8 cellular contexts compared by ENCODE assay signal in the genomic region with DNA sequence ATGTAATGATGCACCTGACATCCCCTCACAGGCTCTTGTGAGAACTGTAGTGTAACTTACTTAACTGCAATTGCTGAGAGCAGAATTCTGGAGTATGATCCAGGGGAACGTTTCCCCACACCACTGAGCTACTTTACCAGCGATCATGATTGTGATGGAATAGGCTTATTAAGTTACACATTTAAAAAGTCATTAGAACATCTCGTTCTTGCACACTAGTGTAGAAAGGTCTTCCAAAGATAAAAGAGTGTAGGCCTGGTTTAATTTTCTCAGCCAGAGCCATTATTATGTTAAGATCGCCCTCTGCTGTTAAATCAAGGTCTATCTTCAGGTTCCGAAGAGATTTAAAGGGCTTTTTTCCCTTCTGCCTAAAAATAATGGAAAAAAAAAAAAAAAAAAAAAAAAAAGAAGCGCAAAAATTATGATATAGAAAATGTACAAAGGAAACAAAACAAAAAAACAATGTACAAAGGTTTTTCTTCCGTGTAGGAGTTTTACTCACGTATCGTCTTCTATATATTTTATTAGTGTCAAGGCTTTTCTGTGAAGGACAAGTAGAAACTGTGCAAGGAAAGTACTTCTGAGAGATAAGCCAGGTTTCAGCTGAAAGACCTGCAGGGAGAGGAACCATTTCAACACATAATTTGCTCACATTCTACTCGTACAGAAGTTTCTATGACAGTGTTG. TPM values are rescaled to one million over a fixed set of nuclear protein-coding genes. Genes with fewer than 3 reads are reported as not detected.
DNase-seq lines count a peak whose midpoint lies in the region; ATAC-seq and TF ChIP-seq lines count a peak whose summit lies in the region.
"Had no signal": no experiment of that assay in that cellular context is flagged by ENCODE, and none has a peak within 500 bp of the region (broad histone marks: within the 10 kb centered on the region; RNA-seq: fewer than 3 reads in every experiment).

No MANE protein-coding gene starts in this region.

- peaks cover 2 to 38% (median 5%) of the 10 kb centered on the region in 4 donors for H3K36me3 ChIP-seq in liver (ENCODE audit: control insufficient read depth in 4 of 4, insufficient read depth in 3 of 4, low read depth in 1 of 4, low read length in 3 of 4)

- H3K4me1 Mint-ChIP-seq in MCF 10A (ENCODE audit: insufficient read depth, unreplicated experiment) (no peaks in the 10 kb centered on the region), immature natural killer cell (no peaks in the 10 kb centered on the region)

- no peak overlapping the region for H3K4me3 Mint-ChIP-seq in MCF 10A (ENCODE audit: unreplicated experiment)
- H3K4me3 Mint-ChIP-seq in immature natural killer cell = no peak overlapping the region
- H3K4me3 Mint-ChIP-seq: T-helper 1 cell treated with Interleukin-12 subunit alpha and Interleukin-12 subunit beta and Interleukin-4 antibody, amounts not matched to agents 30 μg/mL and 1 μg/mL, for 36 hours had no signal

- peaks cover 0 to 3% (median under 1%) of the 10 kb centered on the region in 4 donors for H3K4me1 ChIP-seq in liver (ENCODE audit: control insufficient read depth in 4 of 4, insufficient read depth in 4 of 4, low read length in 3 of 4)

- no peaks in the 10 kb centered on the region for H3K27me3 Mint-ChIP-seq in MCF 10A (ENCODE audit: insufficient read depth, unreplicated experiment)
- peaks cover 0 to under 1% (median 0%) of the 10 kb centered on the region in 3 donors for H3K27me3 Mint-ChIP-seq in immature natural killer cell (ENCODE audit: low read depth in 3 of 3)

- H3K4me3 ChIP-seq in liver (ENCODE audit: low read depth in 1 of 3, low read length in 3 of 3) = no peak overlapping the region

- intact Hi-C loops in MCF 10A (cut with micrococcal nuclease) = loop anchor here (1.0 to 5.0 kb wide), 3 partner anchors 19 to 516 kb away; partner anchors contain the start of gene MOB3B

- POLR2A ChIA-PET in MCF 10A (lab: Yijun Ruan, JAX) = interaction anchor here (1.0 to 2.8 kb wide), 3 partner anchors 18 to 223 kb away, joined by 3 to 18 read pairs (median 6); partner anchors contain the start of gene MOB3B

- BruUV-seq in MCF 10A (replicated peaks; lab: Mats Ljungman, UMichigan) = no TSS peak

- no peaks in the 10 kb centered on the region for H3K9me3 Mint-ChIP-seq in MCF 10A (ENCODE audit: unreplicated experiment)
- no peaks in the 10 kb centered on the region for H3K9me3 Mint-ChIP-seq in immature natural killer cell
- H3K9me3 Mint-ChIP-seq: T-helper 1 cell treated with Interleukin-12 subunit alpha and Interleukin-12 subunit beta and Interleukin-4 antibody, amounts not matched to agents 30 μg/mL and 1 μg/mL, for 36 hours had no signal

- no peaks in the 10 kb centered on the region for H3K9me3 ChIP-seq in liver (ENCODE audit: control insufficient read depth in 4 of 4, low read length in 3 of 4)

- ATAC-seq in HG03159 (IDR thresholded peaks at IDR 0.05; ENCODE audit: unreplicated experiment) (no peak), HG03439 (IDR thresholded peaks at IDR 0.05; ENCODE audit: unreplicated experiment) (no peak)

- H3K27me3 ChIP-seq in liver (ENCODE audit: control insufficient read depth in 4 of 4, insufficient read depth in 4 of 4, low read length in 3 of 4) = no peaks in the 10 kb centered on the region

- CTCF ChIA-PET in MCF 10A (lab: Yijun Ruan, JAX) = interaction anchor here (0.5 to 6.0 kb wide), 37 partner anchors 8 to 620 kb away, joined by 3 to 91 read pairs (median 4); partner anchors contain the start of gene MOB3B

- no peak overlapping the region for H3K9ac ChIP-seq in liver (ENCODE audit: low read depth in 1 of 2, low read length in 2 of 2)

- DNase-seq in M059J (ENCODE audit: low read depth) = peak; percentile 44
- peak; percentile 59 for DNase-seq in MCF 10A (ENCODE audit: unreplicated experiment)
- DNase-seq in immature natural killer cell = no peak

- peak; percentile 19 for TF ChIP-seq CTCF in GM12874 (IDR thresholded peaks at IDR 0.05; ENCODE audit: insufficient read depth, low read depth, low read length)
- TF ChIP-seq CTCF in MCF 10A (IDR thresholded peaks at IDR 0.05; ENCODE audit: unreplicated experiment) = peak; percentile 48
- TF ChIP-seq CTCF in liver (IDR thresholded peaks at IDR 0.05; ENCODE audit: low read depth, low read length, missing input control) = peak; percentile 62

- TF ChIP-seq RAD21 in liver (IDR thresholded peaks at IDR 0.05) = peak; percentile 87 to 88

- H3K27ac ChIP-seq in liver (ENCODE audit: low read depth in 1 of 2, low read length in 2 of 2) = no peak overlapping the region

- H3K36me3 Mint-ChIP-seq in MCF 10A (ENCODE audit: insufficient read depth, unreplicated experiment) (peaks cover 21% of the 10 kb centered on the region), immature natural killer cell (peaks cover 14 to 34% (median 20%) of the 10 kb centered on the region in 3 donors)

- H3K27ac Mint-ChIP-seq in MCF 10A (ENCODE audit: low read depth, unreplicated experiment) (peak overlapping the region; percentile 54), immature natural killer cell (no peak overlapping the region)
- H3K27ac Mint-ChIP-seq: T-helper 1 cell treated with Interleukin-12 subunit alpha and Interleukin-12 subunit beta and Interleukin-4 antibody, amounts not matched to agents 30 μg/mL and 1 μg/mL, for 36 hours had no signal

- WGBS in liver = 43% methylated on average over 10 of the region's 10 CpGs

TF ChIP-seq in liver, 16 proteins besides CTCF, POLR2A, EP300 and RAD21:
- TF ChIP-seq, protein P1, sequence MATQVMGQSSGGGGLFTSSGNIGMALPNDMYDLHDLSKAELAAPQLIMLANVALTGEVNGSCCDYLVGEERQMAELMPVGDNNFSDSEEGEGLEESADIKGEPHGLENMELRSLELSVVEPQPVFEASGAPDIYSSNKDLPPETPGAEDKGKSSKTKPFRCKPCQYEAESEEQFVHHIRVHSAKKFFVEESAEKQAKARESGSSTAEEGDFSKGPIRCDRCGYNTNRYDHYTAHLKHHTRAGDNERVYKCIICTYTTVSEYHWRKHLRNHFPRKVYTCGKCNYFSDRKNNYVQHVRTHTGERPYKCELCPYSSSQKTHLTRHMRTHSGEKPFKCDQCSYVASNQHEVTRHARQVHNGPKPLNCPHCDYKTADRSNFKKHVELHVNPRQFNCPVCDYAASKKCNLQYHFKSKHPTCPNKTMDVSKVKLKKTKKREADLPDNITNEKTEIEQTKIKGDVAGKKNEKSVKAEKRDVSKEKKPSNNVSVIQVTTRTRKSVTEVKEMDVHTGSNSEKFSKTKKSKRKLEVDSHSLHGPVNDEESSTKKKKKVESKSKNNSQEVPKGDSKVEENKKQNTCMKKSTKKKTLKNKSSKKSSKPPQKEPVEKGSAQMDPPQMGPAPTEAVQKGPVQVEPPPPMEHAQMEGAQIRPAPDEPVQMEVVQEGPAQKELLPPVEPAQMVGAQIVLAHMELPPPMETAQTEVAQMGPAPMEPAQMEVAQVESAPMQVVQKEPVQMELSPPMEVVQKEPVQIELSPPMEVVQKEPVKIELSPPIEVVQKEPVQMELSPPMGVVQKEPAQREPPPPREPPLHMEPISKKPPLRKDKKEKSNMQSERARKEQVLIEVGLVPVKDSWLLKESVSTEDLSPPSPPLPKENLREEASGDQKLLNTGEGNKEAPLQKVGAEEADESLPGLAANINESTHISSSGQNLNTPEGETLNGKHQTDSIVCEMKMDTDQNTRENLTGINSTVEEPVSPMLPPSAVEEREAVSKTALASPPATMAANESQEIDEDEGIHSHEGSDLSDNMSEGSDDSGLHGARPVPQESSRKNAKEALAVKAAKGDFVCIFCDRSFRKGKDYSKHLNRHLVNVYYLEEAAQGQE (IDR thresholded peaks at IDR 0.05) = no peak
- TF ChIP-seq YY1 (IDR thresholded peaks at IDR 0.05) = peak; percentile 24
TF ChIP-seq in liver: peak in this region for 1.

RNA-seq across cellular contexts. Expression of gene MOB3B, which starts 18.6 kb away (rescaled TPM):
- total RNA-seq in M059J (2014; rRNA removed; shearing (Covaris generic)) = 0.15 and 0.25 TPM in 2 replicates
- total RNA-seq in MCF 10A (2022) (2.2 and 3.7 TPM in 2 replicates), liver (1 to 10 TPM in 1 of 2 donors, under 1 TPM in 1; 0.79 to 1.1 TPM)
- polyA plus RNA-seq in liver (under 1 TPM; 0.36 to 0.72 TPM), immature natural killer cell (under 1 TPM in 2 of 3 donors, not detected in 1; 0.03 to 0.27 TPM)

RNA-seq across cellular contexts. Expression of gene IFNK, which starts 24.1 kb away (rescaled TPM):
- total RNA-seq in M059J (2014; rRNA removed; shearing (Covaris generic)) = not detected in 2 replicates
- total RNA-seq in MCF 10A (2022) = not detected in 2 replicates
- total RNA-seq in liver = not detected
- polyA plus RNA-seq in liver = not detected
- polyA plus RNA-seq in immature natural killer cell = not detected

RNA-seq across cellular contexts. Expression of gene C9orf72, which starts 25.1 kb away (rescaled TPM):
- 2.9 and 5.8 TPM in 2 replicates for total RNA-seq in M059J (2014; rRNA removed; shearing (Covaris generic))
- 10.0 and 13.4 TPM in 2 replicates for total RNA-seq in MCF 10A (2022)
- 10 to 100 TPM in 1 of 2 donors, 1 to 10 TPM in 1; 8.0 to 14.1 TPM for total RNA-seq in liver
- 1 to 10 TPM; 2.8 to 9.2 TPM for polyA plus RNA-seq in liver
- polyA plus RNA-seq in immature natural killer cell = 10 to 100 TPM in 1 of 3 donors, 1 to 10 TPM in 2; 4.5 to 11.6 (median 7.6) TPM

Comparison
In these comparisons a context has a peak if more than half of its experiments do, and no peak if none do; other contexts are left out.
1. DNase-seq: peak in M059J (single experiment) and MCF 10A (single experiment); none in immature natural killer cell (0 of 3).
2. Peak in every context shown above with its lines, with median percentiles within 50 percentile points of each other: CTCF ChIP-seq.